In genomic region chr12:33967760-33968159, GRCh38 we compare ENCODE assay signal across 23 cellular contexts.
"Had no signal": no experiment of that assay in that cellular context is flagged by ENCODE, and none has a peak within 500 bp of the region (broad histone marks: within the 10 kb centered on the region; RNA-seq: fewer than 3 reads in every experiment).

No MANE protein-coding gene starts in this region.

- DNase-seq: cortex of kidney; effector memory CD8-positive, alpha-beta T cell; foreskin fibroblast; heart left ventricle; hypothalamus; immature natural killer cell; islet precursor cell; left ventricle myocardium superior; lower lobe of right lung; natural killer cell; occipital lobe; ovary; posterior cingulate gyrus; right lobe of liver; small intestine; stimulated activated CD4-positive, alpha-beta T cell treated with anti-CD3 and anti-CD28 coated beads, Interleukin-15, amount 100 ng/mL, for 24 hours; stimulated activated CD4-positive, alpha-beta T cell treated with anti-CD3 and anti-CD28 coated beads, Interleukin-2, amount 100 ng/mL, for 48 hours; stimulated activated naive B cell treated with anti-CD40 and anti-IgM and Interleukin-4, amounts not matched to agents 10 μg/mL and 1 μg/mL and 100 μg/mL, for 72 hours; upper lobe of left lung had no signal

- H3K4me3 ChIP-seq: gastroesophageal sphincter, heart left ventricle, lower lobe of right lung, ovary, right lobe of liver, thoracic aorta, tibial nerve, upper lobe of left lung had no signal

- H3K4me1 ChIP-seq: gastroesophageal sphincter, heart left ventricle, lower lobe of right lung, right lobe of liver, tibial nerve, upper lobe of left lung had no signal

- H3K27me3 ChIP-seq: gastroesophageal sphincter, heart left ventricle, ovary, right lobe of liver, tibial nerve, upper lobe of left lung had no signal

- H3K9me3 ChIP-seq: gastroesophageal sphincter, lower lobe of right lung, ovary, right lobe of liver, thoracic aorta, tibial nerve, upper lobe of left lung had no signal

- H3K27ac ChIP-seq: gastroesophageal sphincter, heart left ventricle, lower lobe of right lung, ovary, right lobe of liver, thoracic aorta, tibial nerve, upper lobe of left lung had no signal

- ATAC-seq: effector memory CD8-positive, alpha-beta T cell; esophagus mucosa; gastroesophageal sphincter; heart left ventricle; left ventricle myocardium superior; lower lobe of right lung; natural killer cell; right lobe of liver; stimulated activated naive B cell treated with anti-CD40 and anti-IgM and Interleukin-4, amounts not matched to agents 10 μg/mL and 1 μg/mL and 100 μg/mL, for 72 hours had no signal

- H3K36me3 ChIP-seq: gastroesophageal sphincter, heart left ventricle, lower lobe of right lung, ovary, right lobe of liver, thoracic aorta, tibial nerve, upper lobe of left lung had no signal
